ENCODE assay signal across 12 cellular contexts in genomic region chr18:23826850-23827620, GRCh38.
A peak's percentile ranks its signal among the peaks of the same experiment; 100 is the strongest.
DNase-seq lines count a peak whose midpoint lies in the region; ATAC-seq and TF ChIP-seq lines count a peak whose summit lies in the region.
"Had no signal": no experiment of that assay in that cellular context is flagged by ENCODE, and none has a peak within 500 bp of the region (broad histone marks: within the 10 kb centered on the region; RNA-seq: fewer than 3 reads in every experiment).

No MANE protein-coding gene starts in this region.

- H3K4me1 ChIP-seq in transverse colon = peaks cover 0 to 24% (median 4%) of the 10 kb centered on the region in 4 donors
- H3K4me1 ChIP-seq: SJCRH30 had no signal

- no peak for ATAC-seq in activated CD8-positive, alpha-beta memory T cell treated with anti-CD3 and anti-CD28 coated beads, Interleukin-2, amount 10 ng/mL, durations not matched to agents 7 days and 5 days

- H3K36me3 Mint-ChIP-seq in activated CD8-positive, alpha-beta memory T cell treated with anti-CD3 and anti-CD28 coated beads, Interleukin-2, amount 10 ng/mL, durations not matched to agents 7 days and 5 days = peaks cover 5% of the 10 kb centered on the region

- H3K9me3 Mint-ChIP-seq in activated CD8-positive, alpha-beta memory T cell treated with anti-CD3 and anti-CD28 coated beads, Interleukin-2, amount 10 ng/mL, durations not matched to agents 7 days and 5 days (ENCODE audit: low read depth) = peaks cover 2% of the 10 kb centered on the region

- WGBS in transverse colon (ENCODE audit: low coverage in 1 of 2), 2 donors = 83 to 100% methylated on average over 1 to 4 of the region's 4 CpGs

- TF ChIP-seq EP300 in transverse colon (IDR thresholded peaks at IDR 0.05; ENCODE audit: low read depth) = no peak

- no peak overlapping the region for H3K4me3 Mint-ChIP-seq in activated CD8-positive, alpha-beta memory T cell treated with anti-CD3 and anti-CD28 coated beads, Interleukin-2, amount 10 ng/mL, durations not matched to agents 7 days and 5 days

- H3K9me3 ChIP-seq in transverse colon = no peaks in the 10 kb centered on the region
- H3K9me3 ChIP-seq: SJCRH30 had no signal

- in situ Hi-C loops in transverse colon (cut with MboI; ENCODE audit: low pct_ligation_motif_present in 1 of 4, low pct_unique_long_range_greater_than_20kb in 1 of 4, low sequenced_read_pairs in 3 of 4) = loop anchor here in 2 of 4 donors (10.0 kb wide), 2 partner anchors 88 to 98 kb away; no protein-coding TSS in a partner anchor

- intact Hi-C loops in transverse colon (cut with DNase I; ENCODE audit: low total_unique reads) = no loop called here

- no peak for TF ChIP-seq POLR2A in transverse colon (IDR thresholded peaks at IDR 0.05)

- H3K27me3 Mint-ChIP-seq in activated CD8-positive, alpha-beta memory T cell treated with anti-CD3 and anti-CD28 coated beads, Interleukin-2, amount 10 ng/mL, durations not matched to agents 7 days and 5 days = no peaks in the 10 kb centered on the region

- no peaks in the 10 kb centered on the region for H3K36me3 ChIP-seq in transverse colon
- H3K36me3 ChIP-seq: SJCRH30 had no signal

- no peak overlapping the region for H3K4me3 ChIP-seq in transverse colon
- H3K4me3 ChIP-seq: SJCRH30 had no signal

- DNase-seq in activated CD8-positive, alpha-beta memory T cell treated with anti-CD3 and anti-CD28 coated beads, Interleukin-2, amount 10 ng/mL, durations not matched to agents 7 days and 5 days = no peak
- no peak for DNase-seq in activated CD8-positive, alpha-beta memory T cell treated with anti-CD3 and anti-CD28 coated beads, Interleukin-2, amount 50 U/mL, for 4 hours
- peak; percentile 63 for DNase-seq in dermis blood vessel endothelial cell
- DNase-seq in lung microvascular endothelial cell (ENCODE audit: low read depth in 2 of 2) = peak; percentile 55 to 69
- no peak for DNase-seq in transverse colon
- DNase-seq in NCI-H2107 (lab: John Stamatoyannopoulos, UW) = no peak
- DNase-seq in NCI-H510A (lab: John Stamatoyannopoulos, UW) = no peak
- no peak for DNase-seq in stimulated activated CD8-positive, alpha-beta memory T cell treated with anti-CD3 and anti-CD28 coated beads, Interleukin-4, amount 100 ng/mL, for 48 hours
- DNase-seq: cerebellar nuclear complex; NCI-H345; SJCRH30; stimulated activated CD4-positive, alpha-beta T cell treated with anti-CD3 and anti-CD28 coated beads, Interleukin-2, amount 100 ng/mL, for 48 hours had no signal

- CTCF ChIA-PET in activated CD8-positive, alpha-beta memory T cell treated with anti-CD3 and anti-CD28 coated beads, Interleukin-2, amount 10 ng/mL, durations not matched to agents 7 days and 5 days (lab: Charles Lee) = interaction anchor here (1.7 to 3.7 kb wide), 2 partner anchors 12 to 91 kb away, joined by 3 to 32 read pairs; no protein-coding TSS in a partner anchor

- TF ChIP-seq CTCF in transverse colon (IDR thresholded peaks at IDR 0.05) = no peak

- H3K27ac ChIP-seq in transverse colon = peak overlapping the region; percentile 0 to 63 (median 47)
- H3K27ac ChIP-seq: SJCRH30 had no signal

- no peaks in the 10 kb centered on the region for H3K27me3 ChIP-seq in transverse colon
- H3K27me3 ChIP-seq: SJCRH30 had no signal

- peaks cover 40% of the 10 kb centered on the region for H3K4me1 Mint-ChIP-seq in activated CD8-positive, alpha-beta memory T cell treated with anti-CD3 and anti-CD28 coated beads, Interleukin-2, amount 10 ng/mL, durations not matched to agents 7 days and 5 days

- peak overlapping the region; percentile 86 for H3K27ac Mint-ChIP-seq in activated CD8-positive, alpha-beta memory T cell treated with anti-CD3 and anti-CD28 coated beads, Interleukin-2, amount 10 ng/mL, durations not matched to agents 7 days and 5 days

Comparison
In these comparisons a context has a peak if more than half of its experiments do, and no peak if none do; other contexts are left out.
1. DNase-seq: peak in dermis blood vessel endothelial cell (single experiment) and lung microvascular endothelial cell (2 of 2); none in activated CD8-positive, alpha-beta memory T cell treated with anti-CD3 and anti-CD28 coated beads, Interleukin-2, amount 10 ng/mL, durations not matched to agents 7 days and 5 days (single experiment), activated CD8-positive, alpha-beta memory T cell treated with anti-CD3 and anti-CD28 coated beads, Interleukin-2, amount 50 U/mL, for 4 hours (single experiment), transverse colon (single experiment), NCI-H2107 (single experiment), NCI-H510A (single experiment) and stimulated activated CD8-positive, alpha-beta memory T cell treated with anti-CD3 and anti-CD28 coated beads, Interleukin-4, amount 100 ng/mL, for 48 hours (single experiment).